16 cellular contexts compared by ENCODE assay signal in the genomic region with DNA sequence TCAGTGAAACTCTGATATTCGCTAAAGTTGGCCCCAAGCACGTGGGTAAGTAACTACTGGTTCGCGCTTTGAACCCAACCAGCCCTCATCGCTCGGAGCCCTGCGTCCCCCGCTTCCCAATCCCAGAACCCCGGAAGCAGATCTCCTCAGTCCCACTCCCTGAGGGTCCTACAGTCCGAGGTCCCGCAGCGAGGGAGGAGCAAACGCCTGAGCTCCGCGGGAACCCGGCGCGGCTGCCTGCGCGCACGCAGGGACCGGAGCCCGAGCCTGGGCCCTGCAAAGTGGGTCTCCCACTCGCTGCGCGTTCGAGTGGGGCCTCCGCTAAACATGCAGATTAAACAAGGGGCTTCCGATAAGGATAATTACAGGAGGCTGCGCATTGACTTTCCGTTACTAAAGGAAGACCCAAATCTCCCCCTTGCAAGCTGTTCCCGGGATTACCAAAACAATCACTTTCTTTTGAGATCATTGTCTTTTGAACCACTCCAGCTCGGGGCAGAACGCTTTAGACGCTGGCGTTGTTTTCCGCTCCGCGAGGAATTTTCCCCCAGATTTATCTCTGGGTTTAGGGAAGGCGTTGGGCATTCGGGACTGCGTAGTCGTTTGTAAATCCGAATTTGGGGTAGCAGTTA. TPM values are rescaled to one million over a fixed set of nuclear protein-coding genes. Genes with fewer than 3 reads are reported as not detected.
DNase-seq lines count a peak whose midpoint lies in the region; ATAC-seq, FAIRE-seq and TF ChIP-seq lines count a peak whose summit lies in the region.
"Had no signal": no experiment of that assay in that cellular context is flagged by ENCODE, and none has a peak within 500 bp of the region (broad histone marks: within the 10 kb centered on the region; RNA-seq: fewer than 3 reads in every experiment).

No MANE protein-coding gene starts in this region.

- FAIRE-seq in frontal cortex (lab: Jason Lieb, UNC), result no peak
- FAIRE-seq: islet of Langerhans had no signal

- H3K27ac Mint-ChIP-seq in effector memory CD8-positive, alpha-beta T cell, result no peak overlapping the region

- no peak for TF ChIP-seq POLR2A in IMR-90 (IDR thresholded peaks at IDR 0.05; ENCODE audit: low read depth, low read length)

- no peak for TF ChIP-seq CTCF in IMR-90 (conservative IDR thresholded peaks at IDR 0.05; ENCODE audit: low read depth, low read length)

- no peak overlapping the region for H4K8ac ChIP-seq in IMR-90 (ENCODE audit: low read depth in 2 of 2, low read length in 2 of 2)

- H3K9me3 ChIP-seq in IMR-90 (ENCODE audit: control insufficient read depth, insufficient read depth, low read length), result no peaks in the 10 kb centered on the region

- H3K36me3 ChIP-seq in IMR-90 (ENCODE audit: control insufficient read depth, insufficient read depth, low read length), result no peaks in the 10 kb centered on the region

- no peaks in the 10 kb centered on the region for H3K9me3 Mint-ChIP-seq in effector memory CD8-positive, alpha-beta T cell

- POLR2A ChIA-PET in IMR-90 (lab: Charles Lee; ENCODE audit: unreplicated experiment), result interaction anchor here (0.7 kb wide), 1 partner anchor 314 kb away, joined by 3 read pairs; no protein-coding TSS in a partner anchor

- WGBS in IMR-90 (ENCODE audit: extremely low coverage in 2 of 2, insufficient read length in 1 of 2), 2 experiments, result 10% methylated on average over 6 of the region's 44 CpGs; no CpG with 5 or more reads in 1 of the 2 experiments

- H2BK15ac ChIP-seq in IMR-90 (ENCODE audit: low read depth, low read length), result no peak overlapping the region

- in situ Hi-C loops in IMR-90 (cut with MboI; ENCODE audit: low sequenced_read_pairs), result no loop called here

- H2BK5ac ChIP-seq in IMR-90 (ENCODE audit: low read depth, low read length, poor library complexity, severe bottlenecking), result no peak overlapping the region

- peak overlapping the region; percentile 60 to 74 for H3K4me3 Mint-ChIP-seq in effector memory CD8-positive, alpha-beta T cell

- H2BK120ac ChIP-seq in IMR-90 (ENCODE audit: low read depth, low read length), result no peak overlapping the region

- H3K9me1 ChIP-seq in IMR-90 (ENCODE audit: insufficient read depth, low read length), result no peaks in the 10 kb centered on the region

- peaks cover 79% of the 10 kb centered on the region for H3K27me3 ChIP-seq in IMR-90 (ENCODE audit: control insufficient read depth, insufficient read depth, low read length)

- H3K79me1 ChIP-seq in IMR-90 (ENCODE audit: low read depth in 1 of 2, low read length in 2 of 2), result no peaks in the 10 kb centered on the region

- H3K4me1 ChIP-seq in IMR-90 (ENCODE audit: control insufficient read depth, insufficient read depth, low read length), result no peaks in the 10 kb centered on the region; the same call in 1 of the 2 replicates

- H2AK9ac ChIP-seq in IMR-90 (replicated peaks; ENCODE audit: low read depth, low read length, poor library complexity), result no peak overlapping the region

- no TSS peak for BruUV-seq in IMR-90 (replicated peaks; lab: Mats Ljungman, UMichigan)

- peaks cover 3% of the 10 kb centered on the region for H3K36me3 Mint-ChIP-seq in effector memory CD8-positive, alpha-beta T cell (ENCODE audit: insufficient read depth)

- no peak overlapping the region for H3K18ac ChIP-seq in IMR-90 (ENCODE audit: low read depth, low read length)

- peaks cover 17 to 19% of the 10 kb centered on the region in 2 donors for H3K4me1 Mint-ChIP-seq in effector memory CD8-positive, alpha-beta T cell (ENCODE audit: low read depth in 2 of 2)

- no peak overlapping the region for H2AK5ac ChIP-seq in IMR-90 (ENCODE audit: low read depth, low read length)

- TF ChIP-seq RAD21 in IMR-90 (IDR thresholded peaks at IDR 0.05; ENCODE audit: low read length), result no peak

- H3K23ac ChIP-seq in IMR-90 (ENCODE audit: low read depth, low read length), result no peak overlapping the region

- H3K4ac ChIP-seq in IMR-90 (ENCODE audit: low read depth, low read length), result no peak overlapping the region

- intact Hi-C loops in IMR-90 (cut with micrococcal nuclease), result loop anchor here (5.0 kb wide), 1 partner anchor 314 kb away; no protein-coding TSS in a partner anchor
- intact Hi-C loops in posterior vena cava (cut with DNase I), result loop anchor here in 1 of 2 donors (10.0 kb wide), 1 partner anchor 332 kb away; no protein-coding TSS in a partner anchor
- intact Hi-C loops in left colon (cut with DNase I, micrococcal nuclease), result no loop called here

- H2AFZ ChIP-seq in IMR-90 (replicated peaks; ENCODE audit: low read length, poor library complexity), result peak overlapping the region; percentile 56

- H3K4me3 ChIP-seq in IMR-90 (ENCODE audit: insufficient read depth, low read depth, low read length), result no peak overlapping the region
- H3K4me3 ChIP-seq: smooth muscle cell had no signal

- ATAC-seq in IMR-90 (ENCODE audit: low read depth) (no peak), left colon (no peak), HG03565 (IDR thresholded peaks at IDR 0.05; ENCODE audit: unreplicated experiment) (no peak)
- ATAC-seq in effector memory CD8-positive, alpha-beta T cell (replicated peaks), result no peak

- dilution Hi-C loops in IMR-90 (cut with HindIII; ENCODE audit: low sequenced_read_pairs, unreplicated experiment), result no loop called here

- DNase-seq in NCI-H524 (lab: John Stamatoyannopoulos, UW) (peak; percentile 11 to 63), NCI-H524 treated with DMSO at 0.1 percent for 48 hours (lab: John Stamatoyannopoulos, UW) (no peak), IMR-90 (no peak), posterior vena cava (ENCODE audit: low spot score) (peak; percentile 74), left colon (no peak), frontal cortex (ENCODE audit: low spot score in 2 of 2) (no peak)
- no peak for DNase-seq in effector memory CD8-positive, alpha-beta T cell
- DNase-seq: DMS79 treated with DMSO at 0.1 percent for 48 hours, KBM-7, NCI-H2029 had no signal

- H3K9ac ChIP-seq in IMR-90 (ENCODE audit: low read depth, low read length), result no peak overlapping the region

- H4K5ac ChIP-seq in IMR-90 (ENCODE audit: low read depth, low read length), result no peak overlapping the region

- no peak overlapping the region for H3K14ac ChIP-seq in IMR-90 (replicated peaks; ENCODE audit: low read depth, low read length)

- no peak overlapping the region for H3K27ac ChIP-seq in IMR-90 (ENCODE audit: insufficient read depth, low read length)

- peak overlapping the region; percentile 60; the same call in 1 of the 2 replicates for H3K4me2 ChIP-seq in IMR-90 (ENCODE audit: low read depth, low read length)
- H3K4me2 ChIP-seq: smooth muscle cell had no signal

- no peak overlapping the region for H4K91ac ChIP-seq in IMR-90 (ENCODE audit: insufficient read depth, low read depth, low read length)

- H3K56ac ChIP-seq in IMR-90 (ENCODE audit: extremely low read depth, insufficient read depth, low read length), result no peak overlapping the region

- CTCF ChIA-PET in IMR-90 (lab: Yijun Ruan, JAX), result no interaction called here

- no peaks in the 10 kb centered on the region; the same call in 1 of the 2 replicates for H4K20me1 ChIP-seq in IMR-90 (ENCODE audit: insufficient read depth, low read length)

- peaks cover 64 to 81% of the 10 kb centered on the region in 2 donors for H3K27me3 Mint-ChIP-seq in effector memory CD8-positive, alpha-beta T cell

- H2BK20ac ChIP-seq in IMR-90 (ENCODE audit: low read depth, low read length), result no peak overlapping the region

TF ChIP-seq in IMR-90, 13 proteins besides CTCF, POLR2A, EP300 and RAD21 (continues in another document):
- TF ChIP-seq FOS (IDR thresholded peaks at IDR 0.05; ENCODE audit: low read depth, low read length), result no peak
- TF ChIP-seq SMC3 (IDR thresholded peaks at IDR 0.05; ENCODE audit: low read depth, low read length), result no peak
- TF ChIP-seq BHLHE40 (IDR thresholded peaks at IDR 0.05; ENCODE audit: low read depth, low read length), result no peak
- no peak for TF ChIP-seq CHD1 (IDR thresholded peaks at IDR 0.05; ENCODE audit: low read depth, low read length)
- TF ChIP-seq RFX5 (IDR thresholded peaks at IDR 0.05; ENCODE audit: low read depth, low read length), result no peak
- TF ChIP-seq MAZ (IDR thresholded peaks at IDR 0.05; ENCODE audit: borderline replicate concordance, low read depth, low read length), result no peak
- TF ChIP-seq, protein P1, sequence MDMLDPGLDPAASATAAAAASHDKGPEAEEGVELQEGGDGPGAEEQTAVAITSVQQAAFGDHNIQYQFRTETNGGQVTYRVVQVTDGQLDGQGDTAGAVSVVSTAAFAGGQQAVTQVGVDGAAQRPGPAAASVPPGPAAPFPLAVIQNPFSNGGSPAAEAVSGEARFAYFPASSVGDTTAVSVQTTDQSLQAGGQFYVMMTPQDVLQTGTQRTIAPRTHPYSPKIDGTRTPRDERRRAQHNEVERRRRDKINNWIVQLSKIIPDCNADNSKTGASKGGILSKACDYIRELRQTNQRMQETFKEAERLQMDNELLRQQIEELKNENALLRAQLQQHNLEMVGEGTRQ (IDR thresholded peaks at IDR 0.05; ENCODE audit: low read depth, low read length), result no peak
- TF ChIP-seq CEBPB (IDR thresholded peaks at IDR 0.05; ENCODE audit: low read depth, low read length), result no peak
- no peak for TF ChIP-seq RCOR1 (IDR thresholded peaks at IDR 0.05; ENCODE audit: insufficient replicate concordance, low read length)
- TF ChIP-seq MXI1 (IDR thresholded peaks at IDR 0.05; ENCODE audit: borderline replicate concordance, low read depth, low read length), result no peak
- TF ChIP-seq ELK1 (IDR thresholded peaks at IDR 0.05; ENCODE audit: borderline replicate concordance, low read depth, low read length), result no peak
- TF ChIP-seq NFE2L2 (IDR thresholded peaks at IDR 0.05; ENCODE audit: low read depth, low read length), result no peak

RNA-seq across cellular contexts. Expression of gene VSX1, which starts 1.3 kb away (rescaled TPM):
- not detected in 2 replicates for total RNA-seq in IMR-90 (2012; rRNA removed)
- not detected in 2 replicates for polyA plus RNA-seq in IMR-90 (2012; rRNA removed)
- polyA plus RNA-seq in IMR-90 (2012; cell fraction: cytosol; rRNA removed), result not detected in 2 replicates
- not detected in 2 replicates for polyA plus RNA-seq in IMR-90 (2012; cell fraction: nucleus; rRNA removed; ENCODE audit: low replicate concordance)
- not detected for total RNA-seq in posterior vena cava
- total RNA-seq in left colon, result not detected
- not detected for total RNA-seq in frontal cortex
- total RNA-seq: A172, myocyte, smooth muscle cell, ureter had no signal
- polyA plus RNA-seq: smooth muscle cell had no signal

RNA-seq across cellular contexts. Expression of gene ACSS1, which starts 25.3 kb away (rescaled TPM):
- total RNA-seq in IMR-90 (2012; rRNA removed) (0.56 and 0.72 TPM in 2 replicates), posterior vena cava (10 to 100 TPM; 11.6 to 12.2 TPM), left colon (10 to 100 TPM; 37.8 to 43.6 TPM), frontal cortex (3.7 TPM)
- polyA plus RNA-seq in IMR-90 (2012; rRNA removed), result 1.0 and 1.2 TPM in 2 replicates
- 0.81 and 1.0 TPM in 2 replicates for polyA plus RNA-seq in IMR-90 (2012; cell fraction: cytosol; rRNA removed)
- 3.1 and 4.1 TPM in 2 replicates for polyA plus RNA-seq in IMR-90 (2012; cell fraction: nucleus; rRNA removed; ENCODE audit: low replicate concordance)

Comparison
In these comparisons a context has a peak if more than half of its experiments do, and no peak if none do; other contexts are left out.
1. DNase-seq: peak in NCI-H524 (2 of 2) and posterior vena cava (single experiment); none in NCI-H524 treated with DMSO at 0.1 percent for 48 hours (single experiment), IMR-90 (single experiment), effector memory CD8-positive, alpha-beta T cell (0 of 3), left colon (0 of 2) and frontal cortex (0 of 2).